Comparison of ENCODE assay signal across 8 cellular contexts in genomic region chr12:51424094-51424661, GRCh38. TPM values are rescaled to one million over a fixed set of nuclear protein-coding genes. Genes with fewer than 3 reads are reported as not detected.
DNase-seq lines count a peak whose midpoint lies in the region; ATAC-seq, FAIRE-seq and TF ChIP-seq lines count a peak whose summit lies in the region.

No MANE protein-coding gene starts in this region.

- WGBS in testis, 2 donors, result 14 to 17% methylated on average over 10 of the region's 10 CpGs

- TF ChIP-seq POLR2A in testis (IDR thresholded peaks at IDR 0.05), result no peak

- peaks cover 0 to 4% of the 10 kb centered on the region in 2 donors for H3K4me1 ChIP-seq in kidney (ENCODE audit: control insufficient read depth in 1 of 2, insufficient read depth in 1 of 2, low read depth in 1 of 2, low read length in 2 of 2)
- H3K4me1 ChIP-seq in testis, result no peaks in the 10 kb centered on the region

- peaks cover 6% of the 10 kb centered on the region for H3K4me1 Mint-ChIP-seq in activated T-cell treated with anti-CD3 and anti-CD28 coated beads, Interleukin-2, amount 50 U/mL, for 4 hours (ENCODE audit: low read depth)
- no peaks in the 10 kb centered on the region for H3K4me1 Mint-ChIP-seq in activated T-helper 17 cell treated with anti-CD3 and anti-CD28 coated beads, Interleukin-2, amount 50 U/mL, for 72 hours

- no peak for TF ChIP-seq CTCF in kidney (IDR thresholded peaks at IDR 0.05; ENCODE audit: borderline replicate concordance, extremely low read depth, insufficient read depth)
- TF ChIP-seq CTCF in testis (IDR thresholded peaks at IDR 0.05), result no peak

- H3K36me3 ChIP-seq in kidney (ENCODE audit: control insufficient read depth in 1 of 2, insufficient read depth in 2 of 2, low read length in 2 of 2), result no peaks in the 10 kb centered on the region
- H3K36me3 ChIP-seq in testis (ENCODE audit: low read depth, missing control alignments), result no peaks in the 10 kb centered on the region

- no peaks in the 10 kb centered on the region for H3K27me3 ChIP-seq in testis

- H3K27ac ChIP-seq in kidney (ENCODE audit: low read depth in 2 of 2, low read length in 2 of 2) (no peak overlapping the region), testis (peak overlapping the region in 1 of 2 donors; percentile 64)

- no peaks in the 10 kb centered on the region for H3K27me3 Mint-ChIP-seq in activated T-cell treated with anti-CD3 and anti-CD28 coated beads, Interleukin-2, amount 50 U/mL, for 4 hours (ENCODE audit: low read depth)
- no peaks in the 10 kb centered on the region for H3K27me3 Mint-ChIP-seq in activated T-helper 17 cell treated with anti-CD3 and anti-CD28 coated beads, Interleukin-2, amount 50 U/mL, for 72 hours

- H3K4me3 ChIP-seq in kidney (ENCODE audit: low read length in 2 of 2), result peak overlapping the region; percentile 18 to 35
- H3K4me3 ChIP-seq in testis, result peak overlapping the region; percentile 50 to 73

- DNase-seq in activated T-cell treated with anti-CD3 and anti-CD28 coated beads, Interleukin-2, amount 50 U/mL, for 4 hours, result no peak
- DNase-seq in activated T-cell treated with anti-CD3 and anti-CD28 coated beads for 4 hours (no peak), kidney (no peak), testis (no peak)

- no peak for FAIRE-seq in kidney (lab: Jason Lieb, UNC)

- intact Hi-C loops in kidney (cut with DNase I) (loop anchor here (10.0 kb wide), 1 partner anchor 111 kb away; no protein-coding TSS in a partner anchor), testis (cut with DNase I; ENCODE audit: low total_unique reads) (loop anchor here (5.0 kb wide), 1 partner anchor 108 kb away; no protein-coding TSS in a partner anchor)

- H3K9ac ChIP-seq in kidney (ENCODE audit: low read length in 2 of 2), result no peak overlapping the region

- H3K36me3 Mint-ChIP-seq in activated T-cell treated with anti-CD3 and anti-CD28 coated beads, Interleukin-2, amount 50 U/mL, for 4 hours (ENCODE audit: insufficient read depth), result no peaks in the 10 kb centered on the region
- no peaks in the 10 kb centered on the region for H3K36me3 Mint-ChIP-seq in activated T-helper 17 cell treated with anti-CD3 and anti-CD28 coated beads, Interleukin-2, amount 50 U/mL, for 72 hours (ENCODE audit: low read depth)

- H3K9me3 Mint-ChIP-seq in activated T-cell treated with anti-CD3 and anti-CD28 coated beads, Interleukin-2, amount 50 U/mL, for 4 hours, result no peaks in the 10 kb centered on the region
- H3K9me3 Mint-ChIP-seq in activated T-helper 17 cell treated with anti-CD3 and anti-CD28 coated beads, Interleukin-2, amount 50 U/mL, for 72 hours, result no peaks in the 10 kb centered on the region

- H3K9me3 ChIP-seq in kidney (ENCODE audit: control insufficient read depth in 1 of 2, low read length in 2 of 2) (no peaks in the 10 kb centered on the region), testis (no peaks in the 10 kb centered on the region)

- H3K4me3 Mint-ChIP-seq in activated T-cell treated with anti-CD3 and anti-CD28 coated beads, Interleukin-2, amount 50 U/mL, for 4 hours, result peak overlapping the region; percentile 80
- H3K4me3 Mint-ChIP-seq in activated T-helper 17 cell treated with anti-CD3 and anti-CD28 coated beads, Interleukin-2, amount 50 U/mL, for 72 hours, result peak overlapping the region; percentile 84

- no peak overlapping the region for H3K27ac Mint-ChIP-seq in activated T-helper 17 cell treated with anti-CD3 and anti-CD28 coated beads, Interleukin-2, amount 50 U/mL, for 72 hours

- no peak for ATAC-seq in activated T-cell treated with anti-CD3 and anti-CD28 coated beads, Interleukin-2, amount 50 U/mL, for 4 hours
- no peak for ATAC-seq in activated T-helper 17 cell treated with anti-CD3 and anti-CD28 coated beads, Interleukin-2, amount 50 U/mL, for 72 hours (replicated peaks)
- ATAC-seq in GM21528 (IDR thresholded peaks at IDR 0.05; ENCODE audit: low FRiP score, unreplicated experiment) (no peak), HG03378 (IDR thresholded peaks at IDR 0.05; ENCODE audit: unreplicated experiment) (no peak), GM18873 (IDR thresholded peaks at IDR 0.05; ENCODE audit: low FRiP score, unreplicated experiment) (no peak)

RNA-seq across cellular contexts. Expression of gene SLC4A8, which starts 0.5 kb away (rescaled TPM):
- 1 to 10 TPM in 2 of 3 donors, under 1 TPM in 1; 0.82 to 2.9 (median 1.1) TPM for total RNA-seq in activated T-cell treated with anti-CD3 and anti-CD28 coated beads, Interleukin-2, amount 50 U/mL, for 4 hours
- 1 to 10 TPM; 2.2 to 8.0 TPM for total RNA-seq in activated T-helper 17 cell treated with anti-CD3 and anti-CD28 coated beads, Interleukin-2, amount 50 U/mL, for 72 hours
- total RNA-seq in kidney, result 2.4 TPM
- polyA plus RNA-seq in kidney (ENCODE audit: insufficient read depth, low read depth, low replicate concordance), result 3.4 TPM
- total RNA-seq in testis, result 10 to 100 TPM; 63.7 to 78.6 TPM
- polyA plus RNA-seq in testis (ENCODE audit: insufficient read depth, low read depth, low replicate concordance), result 52.7 TPM

RNA-seq across cellular contexts. Expression of gene GALNT6, which starts 33.0 kb away (rescaled TPM):
- total RNA-seq in activated T-cell treated with anti-CD3 and anti-CD28 coated beads, Interleukin-2, amount 50 U/mL, for 4 hours, result 10 to 100 TPM; 10.8 to 16.9 (median 11.9) TPM
- total RNA-seq in activated T-helper 17 cell treated with anti-CD3 and anti-CD28 coated beads, Interleukin-2, amount 50 U/mL, for 72 hours, result 1 to 10 TPM; 6.2 to 7.2 TPM
- 16.8 TPM for total RNA-seq in kidney
- 2.1 TPM for polyA plus RNA-seq in kidney (ENCODE audit: insufficient read depth, low read depth, low replicate concordance)
- 1 to 10 TPM; 1.7 to 2.8 TPM for total RNA-seq in testis
- polyA plus RNA-seq in testis (ENCODE audit: insufficient read depth, low read depth, low replicate concordance), result 2.8 TPM

Comparison
In these comparisons a context has a peak if more than half of its experiments do, and no peak if none do; other contexts are left out.
1. RNA of gene SLC4A8, which starts 0.5 kb away (total RNA-seq): 63.7 to 78.6 TPM in testis; 2.2 to 8.0 TPM in activated T-helper 17 cell treated with anti-CD3 and anti-CD28 coated beads, Interleukin-2, amount 50 U/mL, for 72 hours, 2.4 TPM in kidney (single experiment) and 0.82 to 2.9 TPM in activated T-cell treated with anti-CD3 and anti-CD28 coated beads, Interleukin-2, amount 50 U/mL, for 4 hours; every median in the first group is over 4 times any median in the second.